22 cellular contexts compared by ENCODE assay signal in genomic region chr6:90569223-90569622, GRCh38. TPM values are rescaled to one million over a fixed set of nuclear protein-coding genes. Genes with fewer than 3 reads are reported as not detected.
A peak's percentile ranks its signal among the peaks of the same experiment; 100 is the strongest.
DNase-seq lines count a peak whose midpoint lies in the region; ATAC-seq, FAIRE-seq and TF ChIP-seq lines count a peak whose summit lies in the region.
"Had no signal": no experiment of that assay in that cellular context is flagged by ENCODE, and none has a peak within 500 bp of the region (broad histone marks: within the 10 kb centered on the region; RNA-seq: fewer than 3 reads in every experiment).

No MANE protein-coding gene starts in this region.

- TF ChIP-seq CTCF in progenitor cell of endocrine pancreas (IDR thresholded peaks at IDR 0.05; ENCODE audit: unreplicated experiment), result no peak
- TF ChIP-seq CTCF in endothelial cell (IDR thresholded peaks at IDR 0.05; ENCODE audit: unreplicated experiment), result no peak

- H3K4me3 Mint-ChIP-seq in central memory CD8-positive, alpha-beta T cell, result no peak overlapping the region
- H3K4me3 Mint-ChIP-seq in progenitor cell of endocrine pancreas (ENCODE audit: low read depth) (no peak overlapping the region), endothelial cell (ENCODE audit: unreplicated experiment) (no peak overlapping the region)
- no peak overlapping the region for H3K4me3 Mint-ChIP-seq in stimulated activated naive B cell treated with anti-CD40 and anti-IgM and Interleukin-4, amounts not matched to agents 10 μg/mL and 1 μg/mL and 100 μg/mL, for 72 hours
- H3K4me3 Mint-ChIP-seq: CD14-positive monocyte; CD4-positive, alpha-beta T cell; CD8-positive, alpha-beta T cell had no signal

- H3K4me1 Mint-ChIP-seq in central memory CD8-positive, alpha-beta T cell, result peaks cover 22% of the 10 kb centered on the region
- H3K4me1 Mint-ChIP-seq in progenitor cell of endocrine pancreas (ENCODE audit: low read depth) (no peaks in the 10 kb centered on the region), endothelial cell (ENCODE audit: unreplicated experiment) (no peaks in the 10 kb centered on the region)
- H3K4me1 Mint-ChIP-seq in stimulated activated naive B cell treated with anti-CD40 and anti-IgM and Interleukin-4, amounts not matched to agents 10 μg/mL and 1 μg/mL and 100 μg/mL, for 72 hours, result peaks cover 25 to 40% of the 10 kb centered on the region in 2 donors

- TF ChIP-seq POLR2A in H54 (IDR thresholded peaks at IDR 0.05; ENCODE audit: low read depth, low read length), result no peak

- H3K27ac Mint-ChIP-seq in central memory CD8-positive, alpha-beta T cell (ENCODE audit: low read depth), result peak overlapping the region; percentile 39
- H3K27ac Mint-ChIP-seq in progenitor cell of endocrine pancreas (peak overlapping the region; percentile 13), endothelial cell (ENCODE audit: unreplicated experiment) (no peak overlapping the region)
- H3K27ac Mint-ChIP-seq in stimulated activated naive B cell treated with anti-CD40 and anti-IgM and Interleukin-4, amounts not matched to agents 10 μg/mL and 1 μg/mL and 100 μg/mL, for 72 hours, result peak overlapping the region; percentile 31
- H3K27ac Mint-ChIP-seq: CD4-positive, alpha-beta T cell; CD8-positive, alpha-beta T cell had no signal

- ATAC-seq in central memory CD8-positive, alpha-beta T cell (replicated peaks; ENCODE audit: extremely low read depth, poor library complexity, severe bottlenecking), result no peak
- ATAC-seq in stimulated activated naive B cell treated with anti-CD40 and anti-IgM and Interleukin-4, amounts not matched to agents 10 μg/mL and 1 μg/mL and 100 μg/mL, for 72 hours (replicated peaks), result peak; percentile 84 to 86
- ATAC-seq: CD8-positive, alpha-beta T cell had no signal

- no peaks in the 10 kb centered on the region for H3K27me3 Mint-ChIP-seq in central memory CD8-positive, alpha-beta T cell
- no peaks in the 10 kb centered on the region for H3K27me3 Mint-ChIP-seq in progenitor cell of endocrine pancreas
- no peaks in the 10 kb centered on the region for H3K27me3 Mint-ChIP-seq in stimulated activated naive B cell treated with anti-CD40 and anti-IgM and Interleukin-4, amounts not matched to agents 10 μg/mL and 1 μg/mL and 100 μg/mL, for 72 hours
- H3K27me3 Mint-ChIP-seq in endothelial cell (ENCODE audit: unreplicated experiment), result peaks cover 4% of the 10 kb centered on the region
- H3K27me3 Mint-ChIP-seq: CD4-positive, alpha-beta T cell had no signal

- no peaks in the 10 kb centered on the region for H3K9me3 Mint-ChIP-seq in central memory CD8-positive, alpha-beta T cell
- H3K9me3 Mint-ChIP-seq in progenitor cell of endocrine pancreas (ENCODE audit: low read depth) (peaks cover 8% of the 10 kb centered on the region), endothelial cell (ENCODE audit: unreplicated experiment) (no peaks in the 10 kb centered on the region)
- H3K9me3 Mint-ChIP-seq in stimulated activated naive B cell treated with anti-CD40 and anti-IgM and Interleukin-4, amounts not matched to agents 10 μg/mL and 1 μg/mL and 100 μg/mL, for 72 hours, result peaks cover 0 to 2% of the 10 kb centered on the region in 2 donors
- H3K9me3 Mint-ChIP-seq: CD4-positive, alpha-beta T cell; CD8-positive, alpha-beta T cell had no signal

- FAIRE-seq in GM19239 (lab: Jason Lieb, UNC) (peak; percentile 28), H54 (lab: Jason Lieb, UNC) (no peak)
- FAIRE-seq: A204.1, D721Med, G401.6, GM12891 had no signal

- DNase-seq in GM19239 (ENCODE audit: insufficient read length, low spot score) (no peak), progenitor cell of endocrine pancreas (ENCODE audit: low spot score, unreplicated experiment) (no peak), GOT3 (lab: John Stamatoyannopoulos, UW) (no peak), H54 (ENCODE audit: insufficient read length, low spot score) (no peak), hepatic stellate cell (ENCODE audit: low spot score) (no peak), endothelial cell (ENCODE audit: low spot score) (no peak)
- DNase-seq in central memory CD8-positive, alpha-beta T cell (ENCODE audit: low spot score in 2 of 2), result no peak
- no peak for DNase-seq in stimulated activated naive B cell treated with anti-CD40 and anti-IgM and Interleukin-4, amounts not matched to agents 10 μg/mL and 1 μg/mL and 100 μg/mL, for 72 hours
- DNase-seq: ACHN; BE2C; C1 segment of cervical spinal cord; Caco-2; Calu3; CD4-positive, alpha-beta T cell; CD8-positive, alpha-beta T cell; DMS79 treated with DMSO at 0.1 percent for 48 hours; GF-D8 had no signal

- H3K36me3 Mint-ChIP-seq in central memory CD8-positive, alpha-beta T cell (ENCODE audit: insufficient read depth), result peaks cover 33% of the 10 kb centered on the region
- H3K36me3 Mint-ChIP-seq in progenitor cell of endocrine pancreas (ENCODE audit: insufficient read depth), result peaks cover 36% of the 10 kb centered on the region
- H3K36me3 Mint-ChIP-seq in stimulated activated naive B cell treated with anti-CD40 and anti-IgM and Interleukin-4, amounts not matched to agents 10 μg/mL and 1 μg/mL and 100 μg/mL, for 72 hours, result peaks cover 32 to 49% of the 10 kb centered on the region in 2 donors
- peaks cover 43% of the 10 kb centered on the region for H3K36me3 Mint-ChIP-seq in endothelial cell (ENCODE audit: low read depth, unreplicated experiment)

RNA-seq across cellular contexts. Expression of gene MAP3K7, which starts 17.6 kb away (rescaled TPM):
- total RNA-seq in progenitor cell of endocrine pancreas (40.3 and 41.6 TPM in 2 replicates), endothelial cell (ENCODE audit: unreplicated experiment) (40.5 TPM)
